Comparison of ENCODE assay signal across 1 cellular context in genomic region chr3:171906951-171907676, GRCh38.
TF ChIP-seq lines count a peak whose summit lies in the region.

No MANE protein-coding gene starts in this region.

TF ChIP-seq in HepG2, 621 proteins besides CTCF, POLR2A, EP300 and RAD21 (continued from another document):
- TF ChIP-seq, protein P1, sequence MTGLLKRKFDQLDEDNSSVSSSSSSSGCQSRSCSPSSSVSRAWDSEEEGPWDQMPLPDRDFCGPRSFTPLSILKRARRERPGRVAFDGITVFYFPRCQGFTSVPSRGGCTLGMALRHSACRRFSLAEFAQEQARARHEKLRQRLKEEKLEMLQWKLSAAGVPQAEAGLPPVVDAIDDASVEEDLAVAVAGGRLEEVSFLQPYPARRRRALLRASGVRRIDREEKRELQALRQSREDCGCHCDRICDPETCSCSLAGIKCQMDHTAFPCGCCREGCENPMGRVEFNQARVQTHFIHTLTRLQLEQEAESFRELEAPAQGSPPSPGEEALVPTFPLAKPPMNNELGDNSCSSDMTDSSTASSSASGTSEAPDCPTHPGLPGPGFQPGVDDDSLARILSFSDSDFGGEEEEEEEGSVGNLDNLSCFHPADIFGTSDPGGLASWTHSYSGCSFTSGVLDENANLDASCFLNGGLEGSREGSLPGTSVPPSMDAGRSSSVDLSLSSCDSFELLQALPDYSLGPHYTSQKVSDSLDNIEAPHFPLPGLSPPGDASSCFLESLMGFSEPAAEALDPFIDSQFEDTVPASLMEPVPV (CRISPR knock-in tag; IDR thresholded peaks at IDR 0.05): peak; percentile 38; the same call in 1 of the 2 replicates
- TF ChIP-seq ZNF20 (CRISPR knock-in tag; IDR thresholded peaks at IDR 0.05): no peak
- TF ChIP-seq ZFYVE20 (CRISPR knock-in tag; IDR thresholded peaks at IDR 0.05; ENCODE audit: borderline replicate concordance, low read depth): no peak
- TF ChIP-seq CEBPG (CRISPR knock-in tag; IDR thresholded peaks at IDR 0.05): no peak
